ENCODE assay signal across 9 cellular contexts in genomic region chr11:45806072-45806933, GRCh38. TPM values are rescaled to one million over a fixed set of nuclear protein-coding genes. Genes with fewer than 3 reads are reported as not detected.
DNase-seq lines count a peak whose midpoint lies in the region; ATAC-seq and TF ChIP-seq lines count a peak whose summit lies in the region.
"Had no signal": no experiment of that assay in that cellular context is flagged by ENCODE, and none has a peak within 500 bp of the region (broad histone marks: within the 10 kb centered on the region; RNA-seq: fewer than 3 reads in every experiment).

No MANE protein-coding gene starts in this region.

- H3K36me3 ChIP-seq in CD4-positive, alpha-beta memory T cell (ENCODE audit: insufficient read depth, low read length) = peaks cover 12% of the 10 kb centered on the region
- H3K36me3 ChIP-seq in OCI-LY1 (ENCODE audit: insufficient read depth, low read length) = peaks cover 6% of the 10 kb centered on the region; the same call in 1 of the 2 replicates

- H3K27ac ChIP-seq in CD4-positive, alpha-beta memory T cell (ENCODE audit: low read depth, low read length) = peak overlapping the region; percentile 83
- H3K27ac ChIP-seq in OCI-LY1 (ENCODE audit: low read depth, low read length, poor library complexity, severe bottlenecking) = no peak overlapping the region

- H3K9ac ChIP-seq in OCI-LY1 (ENCODE audit: low read length) = peak overlapping the region; percentile 28; the same call in 1 of the 2 replicates

- H3K4me3 Mint-ChIP-seq in CD4-positive, alpha-beta memory T cell = peak overlapping the region; percentile 83 to 96 (median 92)
- H3K4me3 Mint-ChIP-seq in effector memory CD8-positive, alpha-beta T cell = peak overlapping the region; percentile 91 to 97
- peak overlapping the region; percentile 95 for H3K4me3 Mint-ChIP-seq in neural crest cell

- H3K9me3 Mint-ChIP-seq in CD4-positive, alpha-beta memory T cell = peaks cover 0 to 2% (median 0%) of the 10 kb centered on the region in 8 donors
- no peaks in the 10 kb centered on the region for H3K9me3 Mint-ChIP-seq in effector memory CD8-positive, alpha-beta T cell
- H3K9me3 Mint-ChIP-seq in neural crest cell = no peaks in the 10 kb centered on the region

- H2AFZ ChIP-seq in OCI-LY1 (ENCODE audit: low read length) = no peak overlapping the region

- H3K79me2 ChIP-seq in OCI-LY1 (ENCODE audit: insufficient read depth, low read length) = no peaks in the 10 kb centered on the region

- no peaks in the 10 kb centered on the region for H4K20me1 ChIP-seq in OCI-LY1 (ENCODE audit: insufficient read depth, low read length)

- no peaks in the 10 kb centered on the region for H3K9me2 ChIP-seq in OCI-LY1 (ENCODE audit: low read depth, low read length)

- H3K27me3 ChIP-seq in CD4-positive, alpha-beta memory T cell (ENCODE audit: insufficient read depth, low read length) = no peaks in the 10 kb centered on the region
- no peaks in the 10 kb centered on the region for H3K27me3 ChIP-seq in OCI-LY1 (ENCODE audit: insufficient read depth, low read length)

- no peaks in the 10 kb centered on the region for H3F3A ChIP-seq in OCI-LY1 (ENCODE audit: insufficient read depth, low read length)

- peak overlapping the region; percentile 99 for H3K4me2 ChIP-seq in OCI-LY1 (ENCODE audit: low read length)

- H3K4me1 Mint-ChIP-seq in CD4-positive, alpha-beta memory T cell = peaks cover 34 to 73% (median 46%) of the 10 kb centered on the region in 4 donors
- H3K4me1 Mint-ChIP-seq in effector memory CD8-positive, alpha-beta T cell (ENCODE audit: low read depth in 2 of 2) = peaks cover 41 to 45% of the 10 kb centered on the region in 2 donors
- H3K4me1 Mint-ChIP-seq in neural crest cell = peaks cover 32% of the 10 kb centered on the region

- peak overlapping the region; percentile 90 to 95 for H3K4me3 ChIP-seq in CD4-positive, alpha-beta memory T cell (ENCODE audit: low read length in 2 of 2)
- peak overlapping the region; percentile 80 for H3K4me3 ChIP-seq in OCI-LY1 (ENCODE audit: low read depth, low read length, poor library complexity, severe bottlenecking)

- no peaks in the 10 kb centered on the region for H3K27me3 Mint-ChIP-seq in CD4-positive, alpha-beta memory T cell
- no peaks in the 10 kb centered on the region for H3K27me3 Mint-ChIP-seq in effector memory CD8-positive, alpha-beta T cell
- H3K27me3 Mint-ChIP-seq in neural crest cell (ENCODE audit: low read depth) = peaks cover 26% of the 10 kb centered on the region

- CTCF ChIA-PET in CD4-positive, alpha-beta memory T cell (lab: Charles Lee; ENCODE audit: partially characterized antibody) = interaction anchor here (1.5 to 3.2 kb wide), 2 partner anchors 35 to 36 kb away, joined by 7 to 20 read pairs; no protein-coding TSS in a partner anchor

- no peaks in the 10 kb centered on the region for H3K9me3 ChIP-seq in CD4-positive, alpha-beta memory T cell (ENCODE audit: control insufficient read depth in 1 of 2, low read length in 2 of 2)
- no peaks in the 10 kb centered on the region for H3K9me3 ChIP-seq in OCI-LY1 (ENCODE audit: low read length)

- ATAC-seq in effector memory CD8-positive, alpha-beta T cell (replicated peaks) = no peak
- ATAC-seq in GM19455 (IDR thresholded peaks at IDR 0.05; ENCODE audit: unreplicated experiment) = no peak
- no peak for ATAC-seq in GM21576 (IDR thresholded peaks at IDR 0.05; ENCODE audit: unreplicated experiment)
- ATAC-seq in GM21528 (IDR thresholded peaks at IDR 0.05; ENCODE audit: low FRiP score, unreplicated experiment) = no peak

- no peak for TF ChIP-seq CTCF in OCI-LY1 (IDR thresholded peaks at IDR 0.05; ENCODE audit: low read length)
- TF ChIP-seq CTCF in neural crest cell (conservative IDR thresholded peaks at IDR 0.05) = no peak

- intact Hi-C loops in CD4-positive, alpha-beta memory T cell (cut with micrococcal nuclease) = no loop called here

- POLR2A ChIA-PET in CD4-positive, alpha-beta memory T cell (lab: Charles Lee; ENCODE audit: partially characterized antibody) = interaction anchor here (1.8 to 2.7 kb wide), 3 partner anchors 10 to 38 kb away, joined by 5 to 38 read pairs (median 28); partner anchors contain the start of gene CRY2

- H3K36me3 Mint-ChIP-seq in CD4-positive, alpha-beta memory T cell = peaks cover 19 to 42% of the 10 kb centered on the region in 2 donors
- H3K36me3 Mint-ChIP-seq in effector memory CD8-positive, alpha-beta T cell (ENCODE audit: insufficient read depth) = peaks cover 19% of the 10 kb centered on the region
- no peaks in the 10 kb centered on the region for H3K36me3 Mint-ChIP-seq in neural crest cell (ENCODE audit: low read depth)

- peaks cover 54% of the 10 kb centered on the region for H3K4me1 ChIP-seq in CD4-positive, alpha-beta memory T cell (ENCODE audit: insufficient read depth, low read length)
- H3K4me1 ChIP-seq in OCI-LY1 (ENCODE audit: insufficient read depth, low read length, severe bottlenecking) = peaks cover 25% of the 10 kb centered on the region

- peak overlapping the region; percentile 25 to 92 (median 84) for H3K27ac Mint-ChIP-seq in CD4-positive, alpha-beta memory T cell
- peak overlapping the region; percentile 36 to 41 for H3K27ac Mint-ChIP-seq in effector memory CD8-positive, alpha-beta T cell
- H3K27ac Mint-ChIP-seq in neural crest cell (ENCODE audit: unreplicated experiment) = peak overlapping the region; percentile 70

- DNase-seq in CD4-positive, alpha-beta memory T cell = no peak
- no peak for DNase-seq in effector memory CD8-positive, alpha-beta T cell
- DNase-seq in neural crest cell (ENCODE audit: low read depth, low spot score) = no peak
- DNase-seq in NCI-H2227 treated with DMSO at 0.1 percent for 48 hours (lab: John Stamatoyannopoulos, UW) = no peak
- DNase-seq: NCI-H1048 had no signal

RNA-seq across cellular contexts. Expression of gene SLC35C1, which starts 1.4 kb away (rescaled TPM):
- 10 to 100 TPM; 20.3 to 21.5 TPM for total RNA-seq in CD4-positive, alpha-beta memory T cell
- 10 to 100 TPM; 18.6 to 19.9 TPM for polyA plus RNA-seq in CD4-positive, alpha-beta memory T cell
- 12.9 and 13.3 TPM in 2 replicates for total RNA-seq in neural crest cell

RNA-seq across cellular contexts. Expression of gene CRY2, which starts 41.0 kb away (rescaled TPM):
- total RNA-seq in CD4-positive, alpha-beta memory T cell = 10 to 100 TPM; 66.0 to 67.4 TPM
- 10 to 100 TPM; 22.6 to 28.9 TPM for polyA plus RNA-seq in CD4-positive, alpha-beta memory T cell
- total RNA-seq in neural crest cell = 19.0 and 23.8 TPM in 2 replicates
